ENCODE assay signal across 32 cellular contexts in the genomic region with DNA sequence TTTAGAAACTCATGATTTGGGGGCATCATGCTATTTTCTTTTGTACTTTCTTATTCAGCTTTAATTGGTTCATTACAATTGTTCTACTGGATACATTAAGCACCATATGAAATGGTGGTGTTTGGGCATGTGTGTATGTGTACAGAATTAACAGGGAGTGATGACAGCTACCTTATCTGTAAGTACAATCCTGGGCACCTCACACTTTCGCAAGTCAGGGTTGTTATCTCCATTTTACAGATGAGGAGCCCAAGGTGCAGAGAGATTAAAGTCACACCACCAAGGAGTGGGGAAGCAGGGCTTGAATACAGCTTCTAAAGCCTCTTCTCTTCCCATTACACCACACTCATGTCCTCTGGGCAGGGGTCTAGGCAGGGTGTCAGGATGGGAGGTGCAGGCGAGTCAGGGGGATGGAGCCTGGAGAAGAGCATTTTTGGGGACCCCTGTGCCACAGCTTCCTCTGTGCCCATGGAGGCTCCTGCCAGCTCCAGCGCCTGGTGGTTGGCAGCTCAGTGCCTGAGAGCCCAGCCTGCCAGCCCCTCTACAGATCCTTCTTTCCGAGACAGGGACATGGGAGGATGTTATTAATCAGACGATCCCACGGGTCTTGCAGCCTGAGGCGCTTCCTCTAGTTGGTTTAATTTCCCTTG.
"Had no signal": no experiment of that assay in that cellular context is flagged by ENCODE, and none has a peak within 500 bp of the region (broad histone marks: within the 10 kb centered on the region; RNA-seq: fewer than 3 reads in every experiment).

No MANE protein-coding gene starts in this region.

- H3K4me3 Mint-ChIP-seq: activated B cell treated with CpG ODN at 0.5 μM for 24 hours; activated CD4-positive, alpha-beta memory T cell treated with anti-CD3 and anti-CD28 coated beads for 36 hours; activated naive CD4-positive, alpha-beta T cell treated with anti-CD3 and anti-CD28 coated beads for 36 hours; activated T-cell treated with anti-CD3 and anti-CD28 coated beads, Interleukin-2, amount 50 U/mL, for 4 hours; activated T-helper 1 cell treated with anti-CD3 and anti-CD28 coated beads, Interleukin-12 subunit alpha, Interleukin-12 subunit beta, Interleukin-2, Interleukin-4 antibody, amounts not matched to agents 30 ng/mL and 10 ng/mL and 1 ng/mL, durations not matched to agents 14 hours and 24 hours and 36 hours; T-cell; T-helper 17 cell had no signal

- H3K9me3 Mint-ChIP-seq: activated B cell treated with CpG ODN at 0.5 μM for 24 hours; activated CD4-positive, alpha-beta memory T cell treated with anti-CD3 and anti-CD28 coated beads for 36 hours; activated naive CD4-positive, alpha-beta T cell treated with anti-CD3 and anti-CD28 coated beads for 36 hours; activated naive CD4-positive, alpha-beta T cell treated with anti-CD3 and anti-CD28 coated beads, Interleukin-2, amount 50 U/mL, for 72 hours; activated T-cell treated with anti-CD3 and anti-CD28 coated beads, Interleukin-2, amount 50 U/mL, for 4 hours; activated T-helper 1 cell treated with anti-CD3 and anti-CD28 coated beads, Interleukin-12 subunit alpha, Interleukin-12 subunit beta, Interleukin-2, Interleukin-4 antibody, amounts not matched to agents 30 ng/mL and 10 ng/mL and 1 ng/mL, durations not matched to agents 14 hours and 24 hours and 36 hours; T-cell had no signal

- H3K36me3 Mint-ChIP-seq: activated CD4-positive, alpha-beta memory T cell treated with anti-CD3 and anti-CD28 coated beads for 36 hours; activated naive CD4-positive, alpha-beta T cell treated with anti-CD3 and anti-CD28 coated beads, Interleukin-2, amount 50 U/mL, for 72 hours; T-cell had no signal

- DNase-seq: activated B cell treated with CpG ODN at 0.5 μM for 24 hours; activated CD4-positive, alpha-beta memory T cell treated with anti-CD3 and anti-CD28 coated beads for 36 hours; activated CD4-positive, alpha-beta T cell treated with anti-CD3 and anti-CD28 coated beads for 4 hours; activated CD4-positive, alpha-beta T cell treated with anti-CD3 and anti-CD28 coated beads, Interleukin-2, amount 50 U/mL, for 1 hour; activated CD4-positive, CD25-positive, alpha-beta regulatory T cell treated with anti-CD3 and anti-CD28 coated beads, Interleukin-2, amount 50 U/mL, for 72 hours; activated CD8-positive, alpha-beta memory T cell treated with anti-CD3 and anti-CD28 coated beads, Interleukin-2, amount 50 U/mL, for 4 hours; activated gamma-delta T cell treated with Interleukin-2 at 50 U/mL for 16 hours; activated naive CD4-positive, alpha-beta T cell treated with anti-CD3 and anti-CD28 coated beads for 36 hours; activated T-cell treated with anti-CD3 and anti-CD28 coated beads for 4 hours; activated T-cell treated with anti-CD3 and anti-CD28 coated beads, Interleukin-2, amount 50 U/mL, for 4 hours; adrenal gland; central memory CD4-positive, alpha-beta T cell; KG1; NCI-H1417 treated with DMSO at 0.1 percent for 48 hours; NCI-H1694; NCI-H2029; NCI-H345; NCI-H526; NCI-H748 treated with DMSO at 0.1 percent for 48 hours; NK-92 treated with Interleukin-12 subunit alpha and Interleukin-12 subunit beta, amount 100 ng/mL, for 24 hours; PC-9; SIG-M5; T-cell; T-helper 17 cell had no signal

- FAIRE-seq: astrocyte, RCC 7860 had no signal

- H3K27me3 ChIP-seq: adrenal gland, body of pancreas had no signal

- H2AFZ ChIP-seq: PC-9 had no signal

- H3K9me3 ChIP-seq: adrenal gland, body of pancreas had no signal

- H3K27ac ChIP-seq: adrenal gland, body of pancreas, PC-9, RWPE1, VCaP had no signal

- H3K4me3 ChIP-seq: adrenal gland, body of pancreas, PC-9 had no signal

- H3K4me1 Mint-ChIP-seq: activated B cell treated with CpG ODN at 0.5 μM for 24 hours, T-cell had no signal

- H3K27me3 Mint-ChIP-seq: activated B cell treated with CpG ODN at 0.5 μM for 24 hours; activated CD4-positive, alpha-beta memory T cell treated with anti-CD3 and anti-CD28 coated beads for 36 hours had no signal

- H3K27ac Mint-ChIP-seq: activated B cell treated with CpG ODN at 0.5 μM for 24 hours; activated CD4-positive, alpha-beta memory T cell treated with anti-CD3 and anti-CD28 coated beads for 36 hours; activated naive CD4-positive, alpha-beta T cell treated with anti-CD3 and anti-CD28 coated beads for 36 hours; activated naive CD4-positive, alpha-beta T cell treated with anti-CD3 and anti-CD28 coated beads, Interleukin-2, amount 50 U/mL, for 72 hours; activated T-helper 1 cell treated with anti-CD3 and anti-CD28 coated beads, Interleukin-12 subunit alpha, Interleukin-12 subunit beta, Interleukin-2, Interleukin-4 antibody, amounts not matched to agents 30 ng/mL and 10 ng/mL and 1 ng/mL, durations not matched to agents 14 hours and 24 hours and 36 hours; T-cell; T-helper 17 cell had no signal

- H3K4me1 ChIP-seq: adrenal gland had no signal

- ATAC-seq: activated naive CD4-positive, alpha-beta T cell treated with anti-CD3 and anti-CD28 coated beads, Interleukin-2, amount 50 U/mL, for 72 hours; activated T-cell treated with anti-CD3 and anti-CD28 coated beads, Interleukin-2, amount 50 U/mL, for 4 hours; Right ventricle myocardium inferior; T-cell; T-helper 17 cell had no signal

- H3K4me2 ChIP-seq: PC-9 had no signal
